ENCODE assay signal across 15 cellular contexts in the genomic region with DNA sequence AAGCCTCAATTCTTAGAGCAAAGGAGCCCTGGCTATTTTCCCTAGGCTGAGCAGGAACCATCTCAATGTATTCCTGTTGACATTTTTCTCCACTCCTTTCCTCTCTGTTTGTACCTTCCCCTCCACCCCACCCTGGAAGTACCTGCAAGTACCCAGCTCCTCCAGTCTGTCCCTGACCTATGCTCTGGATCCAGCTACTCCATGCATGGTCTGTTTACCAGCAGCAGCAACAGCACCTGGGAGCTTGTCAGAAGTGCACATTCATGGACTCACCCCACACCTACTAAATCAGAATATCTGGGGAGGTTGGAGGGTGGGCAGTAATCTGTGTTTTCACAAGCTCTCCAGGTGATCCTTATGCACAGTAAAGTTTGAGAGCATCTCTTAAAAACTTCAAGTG.
A peak's percentile ranks its signal among the peaks of the same experiment; 100 is the strongest.
DNase-seq lines count a peak whose midpoint lies in the region; ATAC-seq and TF ChIP-seq lines count a peak whose summit lies in the region.
"Had no signal": no experiment of that assay in that cellular context is flagged by ENCODE, and none has a peak within 500 bp of the region (broad histone marks: within the 10 kb centered on the region; RNA-seq: fewer than 3 reads in every experiment).

No MANE protein-coding gene starts in this region.

- no peak overlapping the region for H2AK5ac ChIP-seq in neuronal stem cell (ENCODE audit: low read depth, low read length)

- H3K4me3 Mint-ChIP-seq in endothelial cell (ENCODE audit: unreplicated experiment), result no peak overlapping the region
- H3K4me3 Mint-ChIP-seq: CD14-positive monocyte; CD8-positive, alpha-beta T cell; GM23338; HFFc6 had no signal

- H3K27ac Mint-ChIP-seq in endothelial cell (ENCODE audit: unreplicated experiment), result no peak overlapping the region
- H3K27ac Mint-ChIP-seq: CD14-positive monocyte; CD8-positive, alpha-beta T cell; GM23338; HFFc6 had no signal

- H3K27me3 ChIP-seq in neuronal stem cell (ENCODE audit: control insufficient read depth in 3 of 3, insufficient read depth in 3 of 3, low read depth in 1 of 3, low read length in 3 of 3) (no peaks in the 10 kb centered on the region), upper lobe of right lung (no peaks in the 10 kb centered on the region)
- H3K27me3 ChIP-seq: BLaER1 had no signal

- no peak overlapping the region for H2BK5ac ChIP-seq in neuronal stem cell (ENCODE audit: low read length)

- H3K23ac ChIP-seq in neuronal stem cell (ENCODE audit: low read depth, low read length, poor library complexity), result peak overlapping the region; percentile 32

- H2BK120ac ChIP-seq in neuronal stem cell (ENCODE audit: low read depth, low read length), result no peak overlapping the region

- H3K18ac ChIP-seq in neuronal stem cell (ENCODE audit: low read length), result no peak overlapping the region

- no peak overlapping the region for H2BK15ac ChIP-seq in neuronal stem cell (ENCODE audit: low read length)

- H3K36me3 ChIP-seq in neuronal stem cell (replicated peaks in 1 of 2; ENCODE audit: control insufficient read depth in 2 of 2, insufficient read depth in 2 of 2, low read length in 2 of 2) (peaks cover 0 to 26% of the 10 kb centered on the region in 2 donors), upper lobe of right lung (no peaks in the 10 kb centered on the region)

- TF ChIP-seq CTCF in upper lobe of right lung (IDR thresholded peaks at IDR 0.05) (no peak), endothelial cell (IDR thresholded peaks at IDR 0.05; ENCODE audit: unreplicated experiment) (no peak)

- DNase-seq in DMS79 treated with DMSO at 0.1 percent for 48 hours (lab: John Stamatoyannopoulos, UW) (peak; percentile 33), left colon (peak in 1 of 2 donors; percentile 9), neuronal stem cell (ENCODE audit: low spot score) (no peak), upper lobe of right lung (no peak), ureter (ENCODE audit: low spot score) (no peak), endothelial cell (ENCODE audit: low spot score) (no peak)
- no peak for DNase-seq in activated CD8-positive, alpha-beta memory T cell treated with anti-CD3 and anti-CD28 coated beads for 24 hours
- DNase-seq: 8988T; Calu3; CD8-positive, alpha-beta T cell; HFFc6 had no signal

- no peaks in the 10 kb centered on the region for H3K9me3 Mint-ChIP-seq in endothelial cell (ENCODE audit: unreplicated experiment)
- H3K9me3 Mint-ChIP-seq: CD8-positive, alpha-beta T cell; GM23338; HFFc6 had no signal

- no peak overlapping the region for H3K14ac ChIP-seq in neuronal stem cell (ENCODE audit: low read length)

- no peak overlapping the region for H2AFZ ChIP-seq in neuronal stem cell (ENCODE audit: low read length)
- H2AFZ ChIP-seq: GM23338 had no signal

- H3K4me2 ChIP-seq in neuronal stem cell (ENCODE audit: insufficient read depth, low read length, poor library complexity, severe bottlenecking), result no peak overlapping the region
- H3K4me2 ChIP-seq: BLaER1, GM23338 had no signal

- H3K4me3 ChIP-seq in neuronal stem cell (ENCODE audit: low read length in 2 of 2) (no peak overlapping the region), upper lobe of right lung (no peak overlapping the region)
- H3K4me3 ChIP-seq: BLaER1, GM23338 had no signal

- no peak overlapping the region for H3K4ac ChIP-seq in neuronal stem cell (ENCODE audit: low read length)

- H3K27me3 Mint-ChIP-seq in endothelial cell (ENCODE audit: unreplicated experiment), result peaks cover 7% of the 10 kb centered on the region

- no peak overlapping the region for H4K91ac ChIP-seq in neuronal stem cell (ENCODE audit: low read depth, low read length, poor library complexity)

- H3K79me1 ChIP-seq in neuronal stem cell (ENCODE audit: low read depth, low read length), result no peaks in the 10 kb centered on the region

- H3K9ac ChIP-seq in neuronal stem cell (ENCODE audit: low read depth, low read length, poor library complexity), result no peak overlapping the region
- H3K9ac ChIP-seq: BLaER1 had no signal

- H3K9me3 ChIP-seq in neuronal stem cell (replicated peaks in 1 of 2; ENCODE audit: control insufficient read depth in 2 of 2, insufficient read depth in 1 of 2, low read depth in 1 of 2, low read length in 2 of 2) (no peaks in the 10 kb centered on the region), upper lobe of right lung (no peaks in the 10 kb centered on the region)
- H3K9me3 ChIP-seq: BLaER1 had no signal

- H3K4me1 ChIP-seq in neuronal stem cell (ENCODE audit: control insufficient read depth in 2 of 2, insufficient read depth in 1 of 2, low read depth in 1 of 2, low read length in 2 of 2) (no peaks in the 10 kb centered on the region), upper lobe of right lung (no peaks in the 10 kb centered on the region)

- intact Hi-C loops in left colon (cut with DNase I, micrococcal nuclease), result no loop called here
- intact Hi-C loops in upper lobe of right lung (cut with DNase I), result no loop called here

- peaks cover 55% of the 10 kb centered on the region for H3K36me3 Mint-ChIP-seq in endothelial cell (ENCODE audit: low read depth, unreplicated experiment)
- H3K36me3 Mint-ChIP-seq: CD14-positive monocyte; CD8-positive, alpha-beta T cell had no signal

- no peak overlapping the region for H4K8ac ChIP-seq in neuronal stem cell (ENCODE audit: low read depth, low read length)

- H3K4me1 Mint-ChIP-seq in endothelial cell (ENCODE audit: unreplicated experiment), result no peaks in the 10 kb centered on the region

- ATAC-seq in left colon (peak; percentile 67), upper lobe of right lung (peak; percentile 78)
- ATAC-seq: CD8-positive, alpha-beta T cell; GM23338; HCT116 had no signal

- H3K27ac ChIP-seq in neuronal stem cell (replicated peaks; ENCODE audit: low read length) (no peak overlapping the region), upper lobe of right lung (no peak overlapping the region)
- H3K27ac ChIP-seq: BLaER1 had no signal

- H2BK12ac ChIP-seq in neuronal stem cell (ENCODE audit: low read length), result no peak overlapping the region
